21 cellular contexts compared by ENCODE assay signal in genomic region chr1:65483993-65484754, GRCh38.
A peak's percentile ranks its signal among the peaks of the same experiment; 100 is the strongest.
DNase-seq lines count a peak whose midpoint lies in the region; ATAC-seq, FAIRE-seq and TF ChIP-seq lines count a peak whose summit lies in the region.
"Had no signal": no experiment of that assay in that cellular context is flagged by ENCODE, and none has a peak within 500 bp of the region (broad histone marks: within the 10 kb centered on the region; RNA-seq: fewer than 3 reads in every experiment).

No MANE protein-coding gene starts in this region.

- no peaks in the 10 kb centered on the region for H3K9me3 ChIP-seq in K562 (replicated peaks; ENCODE audit: control insufficient read depth, insufficient read depth, low read depth, low read length)
- no peaks in the 10 kb centered on the region for H3K9me3 ChIP-seq in liver (ENCODE audit: control insufficient read depth in 4 of 4, low read length in 3 of 4)
- H3K9me3 ChIP-seq in stomach: no peaks in the 10 kb centered on the region
- H3K9me3 ChIP-seq: A549, Caco-2 had no signal

- in situ Hi-C loops in K562 (cut with MboI): no loop called here

- no peak overlapping the region for H3K4me2 ChIP-seq in K562 (ENCODE audit: insufficient read depth, low read length)
- H3K4me2 ChIP-seq: A549 had no signal

- H3K27me3 ChIP-seq in K562 (ENCODE audit: control insufficient read depth in 2 of 2, insufficient read depth in 2 of 2, low read length in 2 of 2) (no peaks in the 10 kb centered on the region), liver (ENCODE audit: control insufficient read depth in 4 of 4, insufficient read depth in 4 of 4, low read length in 3 of 4) (no peaks in the 10 kb centered on the region), stomach (no peaks in the 10 kb centered on the region)

- no peaks in the 10 kb centered on the region for H3K27me3 Mint-ChIP-seq in T-helper 2 cell treated with Interferon-gamma antibody and Interleukin-4, amounts not matched to agents 5 μg/mL and 100 μg/mL, for 36 hours (ENCODE audit: low read depth)
- H3K27me3 Mint-ChIP-seq: CD4-positive, alpha-beta T cell had no signal

- H3K27ac Mint-ChIP-seq in T-helper 2 cell treated with Interferon-gamma antibody and Interleukin-4, amounts not matched to agents 5 μg/mL and 100 μg/mL, for 36 hours: no peak overlapping the region
- H3K27ac Mint-ChIP-seq: CD4-positive, alpha-beta T cell; HFFc6 had no signal

- POLR2A ChIA-PET in K562 (lab: Yijun Ruan, JAX): interaction anchor here (0.8 kb wide), 1 partner anchor 54 kb away, joined by 3 read pairs; no protein-coding TSS in a partner anchor

- no peak overlapping the region for H3K4me3 Mint-ChIP-seq in T-helper 2 cell treated with Interferon-gamma antibody and Interleukin-4, amounts not matched to agents 5 μg/mL and 100 μg/mL, for 36 hours
- H3K4me3 Mint-ChIP-seq: CD4-positive, alpha-beta T cell; HFFc6 had no signal

- intact Hi-C loops in K562 (cut with micrococcal nuclease): no loop called here
- intact Hi-C loops in stomach (cut with DNase I; ENCODE audit: low total_unique reads): no loop called here

- peak; percentile 83 for DNase-seq in DMS53 (lab: John Stamatoyannopoulos, UW)
- DNase-seq in K562 (ENCODE audit: extremely low read depth in 1 of 4, low spot score in 3 of 4): no peak
- DNase-seq in stomach: peak; percentile 51
- DNase-seq in T-helper 2 cell treated with Interferon-gamma antibody and Interleukin-4, amounts not matched to agents 5 μg/mL and 100 μg/mL, for 36 hours (ENCODE audit: low spot score): no peak
- DNase-seq: AML-193; CD4-positive, alpha-beta T cell; DMS153; DND-41; EL; GOT3; H7; HFFc6 had no signal

- H3K4me1 Mint-ChIP-seq in T-helper 2 cell treated with Interferon-gamma antibody and Interleukin-4, amounts not matched to agents 5 μg/mL and 100 μg/mL, for 36 hours (ENCODE audit: low read depth): no peaks in the 10 kb centered on the region

- H3K36me3 Mint-ChIP-seq in T-helper 2 cell treated with Interferon-gamma antibody and Interleukin-4, amounts not matched to agents 5 μg/mL and 100 μg/mL, for 36 hours (ENCODE audit: low read depth): no peaks in the 10 kb centered on the region

- H3K9me3 Mint-ChIP-seq in T-helper 2 cell treated with Interferon-gamma antibody and Interleukin-4, amounts not matched to agents 5 μg/mL and 100 μg/mL, for 36 hours: no peaks in the 10 kb centered on the region
- H3K9me3 Mint-ChIP-seq: CD4-positive, alpha-beta T cell; HFFc6 had no signal

- H3K4me3 ChIP-seq in K562 (no peak overlapping the region), liver (ENCODE audit: low read depth in 1 of 3, low read length in 3 of 3) (no peak overlapping the region), stomach (no peak overlapping the region)
- H3K4me3 ChIP-seq: A549, GM12878 had no signal

- H3K27ac ChIP-seq in K562 (ENCODE audit: extremely low read depth, low read depth, low read length): no peak overlapping the region; the same call in 2 of the 3 replicates
- H3K27ac ChIP-seq in liver (ENCODE audit: low read depth in 1 of 2, low read length in 2 of 2): peak overlapping the region in 1 of 2 donors; percentile 37
- H3K27ac ChIP-seq in stomach: peak overlapping the region; percentile 4 to 75 (median 49)
- H3K27ac ChIP-seq: 22Rv1, A549, C4-2B had no signal

- CTCF ChIA-PET in K562 (lab: Yijun Ruan, JAX; ENCODE audit: low intra/inter-chr PET ratio): no interaction called here

- H4K20me1 ChIP-seq in K562 (replicated peaks; ENCODE audit: control insufficient read depth, insufficient read depth, low read length): no peaks in the 10 kb centered on the region

- 53% methylated on average over 8 of the region's 8 CpGs for WGBS in K562 (ENCODE audit: insufficient coverage, low coverage, missing lambda C conversion rate)
- WGBS in liver: 56% methylated on average over 8 of the region's 8 CpGs
- WGBS in stomach, 5 donors: 51 to 65% (median 59%) methylated on average over 8 of the region's 8 CpGs

- H3K36me3 ChIP-seq in K562 (ENCODE audit: control insufficient read depth, insufficient read depth, low read length) (peaks cover 7% of the 10 kb centered on the region), liver (ENCODE audit: control insufficient read depth in 4 of 4, insufficient read depth in 3 of 4, low read depth in 1 of 4, low read length in 3 of 4) (no peaks in the 10 kb centered on the region), stomach (no peaks in the 10 kb centered on the region)

- H3K79me2 ChIP-seq in K562 (ENCODE audit: control insufficient read depth, insufficient read depth, low read length): peaks cover 18% of the 10 kb centered on the region

- no peak overlapping the region for H3K9ac ChIP-seq in K562 (ENCODE audit: insufficient read depth in 1 of 2, low read depth in 2 of 2, low read length in 2 of 2)
- no peak overlapping the region for H3K9ac ChIP-seq in liver (ENCODE audit: low read depth in 1 of 2, low read length in 2 of 2)

- no peak for TF ChIP-seq RAD21 in K562 (CRISPR knock-in tag; conservative IDR thresholded peaks at IDR 0.05 in 1 of 2, IDR thresholded peaks at IDR 0.05 in 1 of 2)
- TF ChIP-seq RAD21 in liver (IDR thresholded peaks at IDR 0.05): peak; percentile 60 to 62

- TF ChIP-seq POLR2A in K562 (conservative IDR thresholded peaks at IDR 0.05): no peak
- TF ChIP-seq POLR2A in stomach (IDR thresholded peaks at IDR 0.05): no peak

- TF ChIP-seq CTCF in K562 (IDR thresholded peaks at IDR 0.05 in 2 of 3, conservative IDR thresholded peaks at IDR 0.05 in 1 of 3; ENCODE audit: insufficient read depth in 2 of 3, low read depth in 1 of 3, low read length in 3 of 3) (no peak), liver (IDR thresholded peaks at IDR 0.05; ENCODE audit: low read depth, low read length, missing input control) (no peak), stomach (IDR thresholded peaks at IDR 0.05) (no peak)

- BruUV-seq in K562 (replicated peaks; lab: Mats Ljungman, UMichigan): no TSS peak

- H3K9me1 ChIP-seq in K562 (ENCODE audit: control insufficient read depth, insufficient read depth, low read length): no peaks in the 10 kb centered on the region

- FAIRE-seq in K562 (lab: Jason Lieb, UNC): no peak
- FAIRE-seq: A549, GM12878 had no signal

- no peak for TF ChIP-seq EP300 in K562 (IDR thresholded peaks at IDR 0.05; ENCODE audit: low read length)
- no peak for TF ChIP-seq EP300 in stomach (IDR thresholded peaks at IDR 0.05)

- H2AFZ ChIP-seq in K562 (ENCODE audit: low read depth, low read length): peak overlapping the region; percentile 51

- no peak for ATAC-seq in K562
- no peak for ATAC-seq in HG03571 (IDR thresholded peaks at IDR 0.05; ENCODE audit: unreplicated experiment)
- no peak for ATAC-seq in HG02588 (IDR thresholded peaks at IDR 0.05; ENCODE audit: unreplicated experiment)
- ATAC-seq: A549, GM12878, HCT116 had no signal

- H3K4me1 ChIP-seq in K562 (replicated peaks in 1 of 2; ENCODE audit: control insufficient read depth in 2 of 2, insufficient read depth in 2 of 2, low read length in 2 of 2): peaks cover 0 to 13% of the 10 kb centered on the region in 2 experiments; a peak in 3 of 5 replicates
- H3K4me1 ChIP-seq in liver (ENCODE audit: control insufficient read depth in 4 of 4, insufficient read depth in 4 of 4, low read length in 3 of 4): peaks cover 0 to 7% (median 4%) of the 10 kb centered on the region in 4 donors
- peaks cover 0 to 10% (median under 1%) of the 10 kb centered on the region in 4 donors for H3K4me1 ChIP-seq in stomach
- H3K4me1 ChIP-seq: A549, Caco-2 had no signal

TF ChIP-seq in K562, 482 proteins besides CTCF, POLR2A, EP300 and RAD21:
- TF ChIP-seq ZKSCAN1 (IDR thresholded peaks at IDR 0.05; ENCODE audit: low read depth, low read length) (0 out of 2 replicates have a peak, but pooled peaks have one; percentile 53), TAF15 (IDR thresholded peaks at IDR 0.05; ENCODE audit: low read depth, low read length) (no peak)
- TF ChIP-seq, protein P1, sequence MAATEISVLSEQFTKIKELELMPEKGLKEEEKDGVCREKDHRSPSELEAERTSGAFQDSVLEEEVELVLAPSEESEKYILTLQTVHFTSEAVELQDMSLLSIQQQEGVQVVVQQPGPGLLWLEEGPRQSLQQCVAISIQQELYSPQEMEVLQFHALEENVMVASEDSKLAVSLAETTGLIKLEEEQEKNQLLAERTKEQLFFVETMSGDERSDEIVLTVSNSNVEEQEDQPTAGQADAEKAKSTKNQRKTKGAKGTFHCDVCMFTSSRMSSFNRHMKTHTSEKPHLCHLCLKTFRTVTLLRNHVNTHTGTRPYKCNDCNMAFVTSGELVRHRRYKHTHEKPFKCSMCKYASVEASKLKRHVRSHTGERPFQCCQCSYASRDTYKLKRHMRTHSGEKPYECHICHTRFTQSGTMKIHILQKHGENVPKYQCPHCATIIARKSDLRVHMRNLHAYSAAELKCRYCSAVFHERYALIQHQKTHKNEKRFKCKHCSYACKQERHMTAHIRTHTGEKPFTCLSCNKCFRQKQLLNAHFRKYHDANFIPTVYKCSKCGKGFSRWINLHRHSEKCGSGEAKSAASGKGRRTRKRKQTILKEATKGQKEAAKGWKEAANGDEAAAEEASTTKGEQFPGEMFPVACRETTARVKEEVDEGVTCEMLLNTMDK (IDR thresholded peaks at IDR 0.05; ENCODE audit: borderline replicate concordance, insufficient read depth, low read depth, low read length, poor library complexity, severe bottlenecking): no peak
TF ChIP-seq in K562: peak in this region for 1.

TF ChIP-seq in liver, 16 proteins besides CTCF, POLR2A, EP300 and RAD21 (continues in another document):
- peak; percentile 11 for TF ChIP-seq HNF4G (IDR thresholded peaks at IDR 0.05)
- TF ChIP-seq YY1 (IDR thresholded peaks at IDR 0.05): peak; percentile 77
- TF ChIP-seq, protein P2, sequence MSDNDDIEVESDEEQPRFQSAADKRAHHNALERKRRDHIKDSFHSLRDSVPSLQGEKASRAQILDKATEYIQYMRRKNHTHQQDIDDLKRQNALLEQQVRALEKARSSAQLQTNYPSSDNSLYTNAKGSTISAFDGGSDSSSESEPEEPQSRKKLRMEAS (IDR thresholded peaks at IDR 0.05): peak; percentile 56
- peak; percentile 87 to 97 for TF ChIP-seq JUND (IDR thresholded peaks at IDR 0.05)
- TF ChIP-seq HNF4A (conservative IDR thresholded peaks at IDR 0.05): peak; percentile 78 to 89
- peak; percentile 66 to 94 for TF ChIP-seq RXRA (IDR thresholded peaks at IDR 0.05)
- peak; percentile 99 for TF ChIP-seq FOXA1 (IDR thresholded peaks at IDR 0.05)
- TF ChIP-seq NR2F2 (IDR thresholded peaks at IDR 0.05): no peak

Comparison
In these comparisons a context has a peak if more than half of its experiments do, and no peak if none do; other contexts are left out.
1. DNase-seq: peak in DMS53 (single experiment) and stomach (single experiment); none in K562 (0 of 4) and T-helper 2 cell treated with Interferon-gamma antibody and Interleukin-4, amounts not matched to agents 5 μg/mL and 100 μg/mL, for 36 hours (single experiment).